8 cellular contexts compared by ENCODE assay signal in genomic region chr5:102670224-102670836, GRCh38.
DNase-seq lines count a peak whose midpoint lies in the region; ATAC-seq and TF ChIP-seq lines count a peak whose summit lies in the region.

No MANE protein-coding gene starts in this region.

- no peak overlapping the region for H3K27ac Mint-ChIP-seq in Calu3 (ENCODE audit: unreplicated experiment)
- peak overlapping the region; percentile 62 for H3K27ac Mint-ChIP-seq in type B pancreatic cell

- DNase-seq in Calu3 (peak; percentile 40), H4 (ENCODE audit: low spot score) (peak; percentile 19), NT2/D1 (ENCODE audit: low read depth, low spot score) (no peak), foreskin fibroblast (peak in 1 of 2 donors; percentile 45), type B pancreatic cell (ENCODE audit: extremely low spot score, unreplicated experiment) (no peak), NCI-H1694 treated with DMSO at 0.1 percent for 48 hours (lab: John Stamatoyannopoulos, UW) (no peak), amniotic stem cell (lab: John Stamatoyannopoulos, UW) (no peak)

- TF ChIP-seq CTCF in Calu3 (IDR thresholded peaks at IDR 0.05; ENCODE audit: unreplicated experiment) = peak; percentile 66
- peak; percentile 59 for TF ChIP-seq CTCF in foreskin fibroblast (IDR thresholded peaks at IDR 0.05; ENCODE audit: low read depth, low read length)
- peak; percentile 82 for TF ChIP-seq CTCF in type B pancreatic cell (conservative IDR thresholded peaks at IDR 0.05)

- peaks cover 7% of the 10 kb centered on the region for H3K4me1 Mint-ChIP-seq in Calu3 (ENCODE audit: low read depth, unreplicated experiment)
- peaks cover 15% of the 10 kb centered on the region for H3K4me1 Mint-ChIP-seq in type B pancreatic cell (ENCODE audit: unreplicated experiment)

- H3K4me3 ChIP-seq in NT2/D1 (ENCODE audit: insufficient read length, low read depth) = peak overlapping the region; percentile 39
- no peak overlapping the region for H3K4me3 ChIP-seq in foreskin fibroblast (ENCODE audit: low read depth in 1 of 2, low read length in 2 of 2)

- no peak overlapping the region for H3K4me3 Mint-ChIP-seq in Calu3 (ENCODE audit: low read depth, unreplicated experiment)
- peak overlapping the region; percentile 77 for H3K4me3 Mint-ChIP-seq in type B pancreatic cell

- H3K27me3 ChIP-seq in NT2/D1 (ENCODE audit: insufficient read depth, insufficient read length) = no peaks in the 10 kb centered on the region

- no peak for ATAC-seq in GM19023 (IDR thresholded peaks at IDR 0.05; ENCODE audit: unreplicated experiment)

- no peaks in the 10 kb centered on the region for H3K4me1 ChIP-seq in NT2/D1 (ENCODE audit: insufficient read depth, insufficient read length)

- H3K36me3 Mint-ChIP-seq in Calu3 (ENCODE audit: insufficient read depth, unreplicated experiment) (no peaks in the 10 kb centered on the region), type B pancreatic cell (no peaks in the 10 kb centered on the region)

- peaks cover 4% of the 10 kb centered on the region for H3K36me3 ChIP-seq in NT2/D1 (ENCODE audit: insufficient read depth, insufficient read length, low read length)

- CTCF ChIA-PET in Calu3 (lab: Charles Lee) = no interaction called here

- intact Hi-C loops in Calu3 (cut with micrococcal nuclease; ENCODE audit: unreplicated experiment) = no loop called here

- H3K9me3 Mint-ChIP-seq in Calu3 (ENCODE audit: low read depth, unreplicated experiment) = no peaks in the 10 kb centered on the region
- peaks cover 5% of the 10 kb centered on the region for H3K9me3 Mint-ChIP-seq in type B pancreatic cell

- H3K27me3 Mint-ChIP-seq in Calu3 (ENCODE audit: unreplicated experiment) (no peaks in the 10 kb centered on the region), type B pancreatic cell (no peaks in the 10 kb centered on the region)

- H3K9ac ChIP-seq in NT2/D1 (ENCODE audit: insufficient read length, low read depth) = peak overlapping the region; percentile 52

- BruUV-seq in Calu3 (replicated peaks; lab: Mats Ljungman, UMichigan) = no TSS peak

- no peaks in the 10 kb centered on the region for H3K9me3 ChIP-seq in NT2/D1 (ENCODE audit: insufficient read depth, low read length)

Comparison
In these comparisons a context has a peak if more than half of its experiments do, and no peak if none do; other contexts are left out.
1. DNase-seq: peak in Calu3 (single experiment) and H4 (single experiment); none in NT2/D1 (single experiment), type B pancreatic cell (single experiment), NCI-H1694 treated with DMSO at 0.1 percent for 48 hours (single experiment) and amniotic stem cell (single experiment).
2. Peak in every context shown above with its lines, with median percentiles within 50 percentile points of each other: CTCF ChIP-seq.